Comparison of ENCODE assay signal across 33 cellular contexts in the genomic region with DNA sequence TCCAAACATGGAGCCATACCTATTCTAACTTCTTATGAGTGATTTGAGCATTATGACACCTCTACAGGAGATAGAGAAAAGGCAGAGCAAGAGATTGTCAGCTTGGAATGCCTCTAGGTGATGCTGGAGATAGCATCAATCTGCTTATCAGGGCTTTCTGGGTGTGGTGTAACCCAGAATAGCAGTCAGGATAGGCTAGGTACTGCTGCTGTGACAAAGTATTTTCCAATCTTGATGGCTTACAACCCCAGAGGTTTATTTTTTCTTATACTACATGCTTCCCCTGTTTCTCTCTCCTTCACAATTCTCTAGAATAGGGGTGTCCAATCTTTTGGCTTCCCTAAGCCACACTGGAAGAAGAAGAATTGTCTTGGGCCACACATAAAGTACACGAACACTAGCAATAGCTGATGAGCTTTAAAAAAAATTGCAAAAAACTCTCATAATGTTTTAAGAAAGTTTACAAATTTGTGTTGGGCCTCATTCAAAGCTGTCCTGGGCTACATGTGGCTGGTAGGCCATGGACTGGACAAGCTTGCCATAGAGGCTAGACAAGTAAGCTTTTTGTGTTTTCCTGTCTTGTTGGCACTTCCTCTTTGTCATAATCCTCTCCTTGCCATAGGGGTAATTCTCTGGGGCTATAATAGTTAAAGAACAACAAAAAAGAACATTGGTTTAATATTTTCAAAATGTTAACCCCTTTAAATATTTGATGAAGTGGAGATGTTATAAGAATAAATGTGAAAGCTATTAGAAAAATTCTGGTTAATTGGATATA.
"Had no signal": no experiment of that assay in that cellular context is flagged by ENCODE, and none has a peak within 500 bp of the region (broad histone marks: within the 10 kb centered on the region; RNA-seq: fewer than 3 reads in every experiment).

No MANE protein-coding gene starts in this region.

- ATAC-seq: activated CD4-positive, alpha-beta T cell treated with anti-CD3 and anti-CD28 coated beads for 36 hours; activated CD4-positive, CD25-positive, alpha-beta regulatory T cell treated with anti-CD3 and anti-CD28 coated beads, Interleukin-2, amount 50 U/mL, for 24 hours; activated CD8-positive, alpha-beta memory T cell treated with anti-CD3 and anti-CD28 coated beads, Interleukin-2, amount 10 ng/mL, durations not matched to agents 7 days and 5 days; activated CD8-positive, alpha-beta T cell treated with anti-CD3 and anti-CD28 coated beads, Interleukin-2, amount 10 ng/mL, durations not matched to agents 7 days and 5 days; activated naive CD4-positive, alpha-beta T cell treated with anti-CD3 and anti-CD28 coated beads, Interleukin-2, amount 50 U/mL, for 72 hours; body of pancreas had no signal

- H3K9me3 ChIP-seq: adrenal gland, body of pancreas, breast epithelium, colonic mucosa had no signal

- H3K27ac ChIP-seq: adrenal gland, body of pancreas, brain microvascular endothelial cell, breast epithelium, colonic mucosa, WERI-Rb-1 had no signal

- DNase-seq: activated CD4-positive, alpha-beta memory T cell treated with anti-CD3 and anti-CD28 coated beads, Interleukin-2, amount 10 ng/mL, durations not matched to agents 7 days and 5 days; activated CD4-positive, alpha-beta T cell treated with anti-CD3 and anti-CD28 coated beads for 1 hour; activated CD4-positive, alpha-beta T cell treated with anti-CD3 and anti-CD28 coated beads for 36 hours; activated CD4-positive, alpha-beta T cell treated with anti-CD3 and anti-CD28 coated beads for 48 hours; activated CD4-positive, alpha-beta T cell treated with anti-CD3 and anti-CD28 coated beads, Interleukin-2, amount 10 ng/mL, durations not matched to agents 7 days and 5 days; activated CD4-positive, alpha-beta T cell treated with anti-CD3 and anti-CD28 coated beads, Interleukin-2, amount 50 U/mL, for 48 hours; activated CD4-positive, CD25-positive, alpha-beta regulatory T cell; activated CD8-positive, alpha-beta memory T cell treated with anti-CD3 and anti-CD28 coated beads for 24 hours; activated CD8-positive, alpha-beta memory T cell treated with anti-CD3 and anti-CD28 coated beads, Interleukin-2, amount 10 ng/mL, durations not matched to agents 7 days and 5 days; activated CD8-positive, alpha-beta memory T cell treated with anti-CD3 and anti-CD28 coated beads, Interleukin-2, amount 50 U/mL, for 48 hours; activated CD8-positive, alpha-beta T cell treated with anti-CD3 and anti-CD28 coated beads, Interleukin-2, amount 10 ng/mL, durations not matched to agents 7 days and 5 days; activated effector memory CD4-positive, alpha-beta T cell treated with Interleukin-2 at 50 U/mL for 16 hours; activated gamma-delta T cell; activated naive CD4-positive, alpha-beta T cell; activated naive CD4-positive, alpha-beta T cell treated with anti-CD3 and anti-CD28 coated beads for 36 hours; activated naive CD4-positive, alpha-beta T cell treated with anti-CD3 and anti-CD28 coated beads, Interleukin-2, amount 50 U/mL, for 16 hours; activated naive CD8-positive, alpha-beta T cell treated with anti-CD3 and anti-CD28 coated beads for 36 hours; activated T-cell treated with anti-CD3 and anti-CD28 coated beads, Interleukin-2, amount 50 U/mL, for 24 hours; activated T-cell treated with anti-CD3 and anti-CD28 coated beads, Interleukin-2, amount 50 U/mL, for 48 hours; adrenal gland; amniotic stem cell; aorta; body of pancreas; brain microvascular endothelial cell; central memory CD4-positive, alpha-beta T cell; colonic mucosa; T-helper 2 cell; T-helper 9 cell; WERI-Rb-1 had no signal

- H3K27me3 ChIP-seq: adrenal gland, body of pancreas, brain microvascular endothelial cell, breast epithelium, colonic mucosa had no signal

- H3K4me3 ChIP-seq: adrenal gland, body of pancreas, breast epithelium, colonic mucosa had no signal

- FAIRE-seq: astrocyte had no signal

- H3K36me3 ChIP-seq: adrenal gland, brain microvascular endothelial cell, breast epithelium, colonic mucosa, WERI-Rb-1 had no signal

- H3K4me1 ChIP-seq: adrenal gland, body of pancreas, breast epithelium, colonic mucosa had no signal
